ENCODE assay signal across 11 cellular contexts in the genomic region with DNA sequence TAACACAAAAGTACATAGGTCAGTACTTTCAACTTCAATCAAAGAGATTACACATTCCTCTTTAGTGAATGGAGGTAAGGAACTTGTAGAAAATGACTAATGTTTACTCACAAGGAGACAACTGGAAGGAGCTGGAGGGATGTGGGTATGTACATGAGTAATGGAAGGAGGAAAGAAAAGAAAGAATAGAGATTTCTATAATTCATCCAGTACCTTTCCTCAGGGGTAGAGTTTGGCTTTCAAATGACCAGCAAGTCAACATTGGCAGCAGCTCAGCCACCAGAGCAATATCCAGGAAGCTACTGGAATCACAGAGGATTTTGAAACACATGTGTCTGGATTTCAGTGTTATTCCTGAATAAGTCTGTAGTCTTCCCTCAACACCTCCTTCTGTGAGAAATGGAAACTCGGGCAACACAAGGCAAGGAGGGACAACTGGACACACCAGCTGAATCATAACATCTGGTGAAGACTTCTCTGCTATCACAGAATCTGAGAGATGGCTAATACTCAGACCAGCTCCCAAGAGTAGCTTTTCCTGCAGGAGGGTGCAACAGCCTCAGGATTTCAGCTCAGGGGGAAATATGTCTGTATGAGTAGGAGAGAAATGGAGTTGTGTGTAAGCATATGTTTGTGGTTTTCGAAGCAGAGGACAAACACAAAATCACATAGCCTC.
DNase-seq lines count a peak whose midpoint lies in the region; ATAC-seq and FAIRE-seq lines count a peak whose summit lies in the region.
"Had no signal": no experiment of that assay in that cellular context is flagged by ENCODE, and none has a peak within 500 bp of the region (broad histone marks: within the 10 kb centered on the region; RNA-seq: fewer than 3 reads in every experiment).

No MANE protein-coding gene starts in this region.

- ATAC-seq in esophagus mucosa (peak; percentile 88), GM21576 (IDR thresholded peaks at IDR 0.05; ENCODE audit: unreplicated experiment) (no peak)
- no peak for ATAC-seq in naive thymus-derived CD8-positive, alpha-beta T cell
- ATAC-seq: activated CD8-positive, alpha-beta memory T cell treated with anti-CD3 and anti-CD28 coated beads, Interleukin-2, amount 10 ng/mL, durations not matched to agents 7 days and 5 days had no signal

- H3K4me1 Mint-ChIP-seq in naive thymus-derived CD8-positive, alpha-beta T cell = no peaks in the 10 kb centered on the region
- H3K4me1 Mint-ChIP-seq: activated CD8-positive, alpha-beta memory T cell treated with anti-CD3 and anti-CD28 coated beads, Interleukin-2, amount 10 ng/mL, durations not matched to agents 7 days and 5 days; CD14-positive monocyte had no signal

- no peak overlapping the region for H3K4me3 Mint-ChIP-seq in naive thymus-derived CD8-positive, alpha-beta T cell
- H3K4me3 Mint-ChIP-seq: activated CD8-positive, alpha-beta memory T cell treated with anti-CD3 and anti-CD28 coated beads, Interleukin-2, amount 10 ng/mL, durations not matched to agents 7 days and 5 days; CD14-positive monocyte had no signal

- peak; percentile 82 for FAIRE-seq in RCC 7860 (lab: Jason Lieb, UNC)

- no peak overlapping the region for H3K27ac Mint-ChIP-seq in naive thymus-derived CD8-positive, alpha-beta T cell
- H3K27ac Mint-ChIP-seq: activated CD8-positive, alpha-beta memory T cell treated with anti-CD3 and anti-CD28 coated beads, Interleukin-2, amount 10 ng/mL, durations not matched to agents 7 days and 5 days; CD14-positive monocyte; progenitor cell of endocrine pancreas had no signal

- peaks cover 1 to 27% (median 7%) of the 10 kb centered on the region in 5 donors for H3K27me3 Mint-ChIP-seq in naive thymus-derived CD8-positive, alpha-beta T cell
- H3K27me3 Mint-ChIP-seq: activated CD8-positive, alpha-beta memory T cell treated with anti-CD3 and anti-CD28 coated beads, Interleukin-2, amount 10 ng/mL, durations not matched to agents 7 days and 5 days had no signal

- DNase-seq in COLO829 (ENCODE audit: low spot score) (peak; percentile 45), RCC 7860 (ENCODE audit: low spot score) (peak; percentile 67), myocyte (ENCODE audit: low read depth) (peak; percentile 31), germinal center (ENCODE audit: low spot score) (no peak), NCI-H146 (lab: John Stamatoyannopoulos, UW) (no peak)
- no peak for DNase-seq in naive thymus-derived CD8-positive, alpha-beta T cell
- DNase-seq: activated CD8-positive, alpha-beta memory T cell treated with anti-CD3 and anti-CD28 coated beads, Interleukin-2, amount 10 ng/mL, durations not matched to agents 7 days and 5 days had no signal

- H3K36me3 Mint-ChIP-seq in naive thymus-derived CD8-positive, alpha-beta T cell = no peaks in the 10 kb centered on the region
- H3K36me3 Mint-ChIP-seq: activated CD8-positive, alpha-beta memory T cell treated with anti-CD3 and anti-CD28 coated beads, Interleukin-2, amount 10 ng/mL, durations not matched to agents 7 days and 5 days; CD14-positive monocyte had no signal

- H3K9me3 Mint-ChIP-seq in naive thymus-derived CD8-positive, alpha-beta T cell = no peaks in the 10 kb centered on the region

- POLR2A ChIA-PET in naive thymus-derived CD8-positive, alpha-beta T cell (lab: Charles Lee) = no interaction called here

Comparison
In these comparisons a context has a peak if more than half of its experiments do, and no peak if none do; other contexts are left out.
1. DNase-seq: peak in COLO829 (single experiment), RCC 7860 (single experiment) and myocyte (single experiment); none in naive thymus-derived CD8-positive, alpha-beta T cell (0 of 10), germinal center (single experiment) and NCI-H146 (single experiment).